In the genomic region with DNA sequence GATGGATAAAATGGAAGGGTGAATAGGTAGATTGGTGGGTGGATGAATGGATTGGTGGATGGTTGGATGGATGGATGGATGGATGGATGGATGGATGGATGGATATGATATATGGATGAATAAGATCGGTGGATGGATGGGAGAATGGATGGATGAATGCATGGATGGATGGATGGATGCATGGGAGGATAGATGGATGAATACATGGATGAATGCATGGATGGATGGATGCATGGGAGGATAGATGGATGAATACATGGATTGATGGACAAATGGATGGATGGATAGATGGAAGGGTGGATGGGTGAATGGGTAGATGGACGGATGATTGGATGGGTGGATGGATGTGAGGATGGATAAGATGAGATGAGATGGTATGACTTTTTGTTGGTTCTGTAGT, we compare ENCODE assay signal across 12 cellular contexts.
"Had no signal": no experiment of that assay in that cellular context is flagged by ENCODE, and none has a peak within 500 bp of the region (broad histone marks: within the 10 kb centered on the region; RNA-seq: fewer than 3 reads in every experiment).

No MANE protein-coding gene starts in this region.

- H3K4me3 ChIP-seq: adrenal gland, colonic mucosa, esophagus squamous epithelium, lung, psoas muscle, testis, upper lobe of right lung had no signal

- DNase-seq: caudate nucleus, colonic mucosa, esophagus squamous epithelium, foreskin fibroblast, glutamatergic neuron, occipital lobe, psoas muscle, upper lobe of right lung had no signal

- H3K27me3 ChIP-seq: adrenal gland, colonic mucosa, esophagus squamous epithelium, testis, upper lobe of right lung had no signal

- H3K36me3 ChIP-seq: adrenal gland, colonic mucosa, esophagus squamous epithelium, upper lobe of right lung had no signal

- H3K27ac ChIP-seq: colonic mucosa, esophagus squamous epithelium, psoas muscle, testis, upper lobe of right lung had no signal

- H3K9me3 ChIP-seq: adrenal gland, colonic mucosa, esophagus squamous epithelium, psoas muscle, testis, upper lobe of right lung had no signal

- H3K4me3 Mint-ChIP-seq: nephron had no signal

- H3K4me1 ChIP-seq: colonic mucosa had no signal
